In genomic region chr1:146415017-146415416, GRCh38 we compare ENCODE assay signal across 7 cellular contexts.
DNase-seq lines count a peak whose midpoint lies in the region; ATAC-seq lines count a peak whose summit lies in the region.
"Not testable (repeated sequence)": the region's sequence is repeated elsewhere in the genome, so short reads cannot be mapped to it uniquely, and the experiment has no call there.

No MANE protein-coding gene starts in this region.

- H3K4me3 ChIP-seq in CD8-positive, alpha-beta memory T cell (ENCODE audit: low read length); naive thymus-derived CD4-positive, alpha-beta T cell (ENCODE audit: low read length): not testable (repeated sequence)

- intact Hi-C loops in naive thymus-derived CD4-positive, alpha-beta T cell (cut with micrococcal nuclease), result not testable (repeated sequence)

- H3K9me3 ChIP-seq in CD8-positive, alpha-beta memory T cell (ENCODE audit: low read length); naive thymus-derived CD4-positive, alpha-beta T cell (ENCODE audit: control insufficient read depth in 2 of 3, low read length in 3 of 3): not testable (repeated sequence)

- peaks cover 9 to 17% (median 16%) of the 10 kb centered on the region in 3 donors for H3K4me1 Mint-ChIP-seq in CD8-positive, alpha-beta memory T cell
- H3K4me1 Mint-ChIP-seq in T-helper 2 cell treated with Interferon-gamma antibody and Interleukin-4, amounts not matched to agents 5 μg/mL and 100 μg/mL, for 36 hours (ENCODE audit: low read depth), result peaks cover 11% of the 10 kb centered on the region
- peaks cover 11% of the 10 kb centered on the region for H3K4me1 Mint-ChIP-seq in activated CD8-positive, alpha-beta T cell treated with anti-CD3 and anti-CD28 coated beads, Interleukin-2, amount 10 ng/mL, durations not matched to agents 7 days and 5 days (ENCODE audit: low read depth)
- H3K4me1 Mint-ChIP-seq in activated naive CD4-positive, alpha-beta T cell treated with anti-CD3 and anti-CD28 coated beads, Interleukin-2, amount 50 U/mL, for 24 hours, result peaks cover 13% of the 10 kb centered on the region
- peaks cover 15% of the 10 kb centered on the region for H3K4me1 Mint-ChIP-seq in central memory CD8-positive, alpha-beta T cell
- peaks cover 0 to 18% (median 14%) of the 10 kb centered on the region in 7 donors for H3K4me1 Mint-ChIP-seq in naive thymus-derived CD4-positive, alpha-beta T cell
- peaks cover 13% of the 10 kb centered on the region for H3K4me1 Mint-ChIP-seq in stimulated activated effector memory CD8-positive, alpha-beta T cell treated with anti-CD3 and anti-CD28 coated beads, Interleukin-12 subunit alpha, Interleukin-12 subunit beta, amount 100 ng/mL, for 72 hours

- H3K9me3 Mint-ChIP-seq in CD8-positive, alpha-beta memory T cell; T-helper 2 cell treated with Interferon-gamma antibody and Interleukin-4, amounts not matched to agents 5 μg/mL and 100 μg/mL, for 36 hours; activated CD8-positive, alpha-beta T cell treated with anti-CD3 and anti-CD28 coated beads, Interleukin-2, amount 10 ng/mL, durations not matched to agents 7 days and 5 days (ENCODE audit: insufficient read depth); activated naive CD4-positive, alpha-beta T cell treated with anti-CD3 and anti-CD28 coated beads, Interleukin-2, amount 50 U/mL, for 24 hours; central memory CD8-positive, alpha-beta T cell; naive thymus-derived CD4-positive, alpha-beta T cell; stimulated activated effector memory CD8-positive, alpha-beta T cell treated with anti-CD3 and anti-CD28 coated beads, Interleukin-12 subunit alpha, Interleukin-12 subunit beta, amount 100 ng/mL, for 72 hours: not testable (repeated sequence)

- H3K27ac Mint-ChIP-seq in CD8-positive, alpha-beta memory T cell, result peak overlapping the region; percentile 81 to 94 (median 90)
- H3K27ac Mint-ChIP-seq in T-helper 2 cell treated with Interferon-gamma antibody and Interleukin-4, amounts not matched to agents 5 μg/mL and 100 μg/mL, for 36 hours; stimulated activated effector memory CD8-positive, alpha-beta T cell treated with anti-CD3 and anti-CD28 coated beads, Interleukin-12 subunit alpha, Interleukin-12 subunit beta, amount 100 ng/mL, for 72 hours: not testable (repeated sequence)
- H3K27ac Mint-ChIP-seq in activated CD8-positive, alpha-beta T cell treated with anti-CD3 and anti-CD28 coated beads, Interleukin-2, amount 10 ng/mL, durations not matched to agents 7 days and 5 days, result peak overlapping the region; percentile 52
- peak overlapping the region; percentile 85 for H3K27ac Mint-ChIP-seq in activated naive CD4-positive, alpha-beta T cell treated with anti-CD3 and anti-CD28 coated beads, Interleukin-2, amount 50 U/mL, for 24 hours
- H3K27ac Mint-ChIP-seq in central memory CD8-positive, alpha-beta T cell (ENCODE audit: low read depth), result peak overlapping the region; percentile 49
- peak overlapping the region; percentile 68 to 97 (median 94) for H3K27ac Mint-ChIP-seq in naive thymus-derived CD4-positive, alpha-beta T cell

- H3K4me1 ChIP-seq in CD8-positive, alpha-beta memory T cell (ENCODE audit: insufficient read depth, low read length); naive thymus-derived CD4-positive, alpha-beta T cell (ENCODE audit: control insufficient read depth in 2 of 2, insufficient read depth in 2 of 2, low read length in 2 of 2): not testable (repeated sequence)

- H3K36me3 ChIP-seq in CD8-positive, alpha-beta memory T cell (ENCODE audit: insufficient read depth, low read length); naive thymus-derived CD4-positive, alpha-beta T cell (ENCODE audit: control insufficient read depth in 2 of 3, insufficient read depth in 3 of 3, low read length in 3 of 3): not testable (repeated sequence)

- POLR2A ChIA-PET in CD8-positive, alpha-beta memory T cell (lab: Charles Lee); activated CD8-positive, alpha-beta T cell treated with anti-CD3 and anti-CD28 coated beads, Interleukin-2, amount 10 ng/mL, durations not matched to agents 7 days and 5 days (lab: Charles Lee); naive thymus-derived CD4-positive, alpha-beta T cell (lab: Charles Lee): not testable (repeated sequence)

- not testable (repeated sequence) for ATAC-seq in activated CD8-positive, alpha-beta T cell treated with anti-CD3 and anti-CD28 coated beads, Interleukin-2, amount 10 ng/mL, durations not matched to agents 7 days and 5 days; central memory CD8-positive, alpha-beta T cell (replicated peaks; ENCODE audit: extremely low read depth, poor library complexity, severe bottlenecking); naive thymus-derived CD4-positive, alpha-beta T cell; stimulated activated effector memory CD8-positive, alpha-beta T cell treated with anti-CD3 and anti-CD28 coated beads, Interleukin-12 subunit alpha, Interleukin-12 subunit beta, amount 100 ng/mL, for 72 hours

- peak overlapping the region; percentile 25 to 67 (median 48) for H3K4me3 Mint-ChIP-seq in CD8-positive, alpha-beta memory T cell
- H3K4me3 Mint-ChIP-seq in T-helper 2 cell treated with Interferon-gamma antibody and Interleukin-4, amounts not matched to agents 5 μg/mL and 100 μg/mL, for 36 hours, result peak overlapping the region; percentile 29
- H3K4me3 Mint-ChIP-seq in activated CD8-positive, alpha-beta T cell treated with anti-CD3 and anti-CD28 coated beads, Interleukin-2, amount 10 ng/mL, durations not matched to agents 7 days and 5 days, result not testable (repeated sequence)
- H3K4me3 Mint-ChIP-seq in activated naive CD4-positive, alpha-beta T cell treated with anti-CD3 and anti-CD28 coated beads, Interleukin-2, amount 50 U/mL, for 24 hours, result peak overlapping the region; percentile 71
- H3K4me3 Mint-ChIP-seq in central memory CD8-positive, alpha-beta T cell, result peak overlapping the region; percentile 44
- H3K4me3 Mint-ChIP-seq in naive thymus-derived CD4-positive, alpha-beta T cell, result peak overlapping the region; percentile 30 to 80 (median 69)
- H3K4me3 Mint-ChIP-seq in stimulated activated effector memory CD8-positive, alpha-beta T cell treated with anti-CD3 and anti-CD28 coated beads, Interleukin-12 subunit alpha, Interleukin-12 subunit beta, amount 100 ng/mL, for 72 hours, result peak overlapping the region; percentile 40

- H3K27ac ChIP-seq in CD8-positive, alpha-beta memory T cell (ENCODE audit: low read depth, low read length), result not testable (repeated sequence)
- H3K27ac ChIP-seq in naive thymus-derived CD4-positive, alpha-beta T cell (ENCODE audit: low read depth, low read length), result peak overlapping the region; percentile 41

- CTCF ChIA-PET in CD8-positive, alpha-beta memory T cell (lab: Charles Lee); activated CD8-positive, alpha-beta T cell treated with anti-CD3 and anti-CD28 coated beads, Interleukin-2, amount 10 ng/mL, durations not matched to agents 7 days and 5 days (lab: Charles Lee); naive thymus-derived CD4-positive, alpha-beta T cell (lab: Charles Lee): not testable (repeated sequence)

- H3K27me3 Mint-ChIP-seq in CD8-positive, alpha-beta memory T cell; T-helper 2 cell treated with Interferon-gamma antibody and Interleukin-4, amounts not matched to agents 5 μg/mL and 100 μg/mL, for 36 hours (ENCODE audit: low read depth); activated CD8-positive, alpha-beta T cell treated with anti-CD3 and anti-CD28 coated beads, Interleukin-2, amount 10 ng/mL, durations not matched to agents 7 days and 5 days (ENCODE audit: low read depth); activated naive CD4-positive, alpha-beta T cell treated with anti-CD3 and anti-CD28 coated beads, Interleukin-2, amount 50 U/mL, for 24 hours; central memory CD8-positive, alpha-beta T cell; naive thymus-derived CD4-positive, alpha-beta T cell: not testable (repeated sequence)

- H3K36me3 Mint-ChIP-seq in CD8-positive, alpha-beta memory T cell; T-helper 2 cell treated with Interferon-gamma antibody and Interleukin-4, amounts not matched to agents 5 μg/mL and 100 μg/mL, for 36 hours (ENCODE audit: low read depth); activated CD8-positive, alpha-beta T cell treated with anti-CD3 and anti-CD28 coated beads, Interleukin-2, amount 10 ng/mL, durations not matched to agents 7 days and 5 days (ENCODE audit: low read depth); activated naive CD4-positive, alpha-beta T cell treated with anti-CD3 and anti-CD28 coated beads, Interleukin-2, amount 50 U/mL, for 24 hours; central memory CD8-positive, alpha-beta T cell (ENCODE audit: insufficient read depth); naive thymus-derived CD4-positive, alpha-beta T cell; stimulated activated effector memory CD8-positive, alpha-beta T cell treated with anti-CD3 and anti-CD28 coated beads, Interleukin-12 subunit alpha, Interleukin-12 subunit beta, amount 100 ng/mL, for 72 hours: not testable (repeated sequence)

- DNase-seq in CD8-positive, alpha-beta memory T cell; T-helper 2 cell treated with Interferon-gamma antibody and Interleukin-4, amounts not matched to agents 5 μg/mL and 100 μg/mL, for 36 hours (ENCODE audit: low spot score); activated CD8-positive, alpha-beta T cell treated with anti-CD3 and anti-CD28 coated beads, Interleukin-2, amount 10 ng/mL, durations not matched to agents 7 days and 5 days; central memory CD8-positive, alpha-beta T cell (ENCODE audit: low spot score in 2 of 2); naive thymus-derived CD4-positive, alpha-beta T cell; stimulated activated effector memory CD8-positive, alpha-beta T cell treated with anti-CD3 and anti-CD28 coated beads, Interleukin-12 subunit alpha, Interleukin-12 subunit beta, amount 100 ng/mL, for 72 hours (ENCODE audit: low spot score in 2 of 2): not testable (repeated sequence)

- H3K27me3 ChIP-seq in CD8-positive, alpha-beta memory T cell (ENCODE audit: insufficient read depth, low read length, poor library complexity, severe bottlenecking); naive thymus-derived CD4-positive, alpha-beta T cell (ENCODE audit: control insufficient read depth in 2 of 2, insufficient read depth in 2 of 2, low read length in 2 of 2): not testable (repeated sequence)
